In the genomic region with DNA sequence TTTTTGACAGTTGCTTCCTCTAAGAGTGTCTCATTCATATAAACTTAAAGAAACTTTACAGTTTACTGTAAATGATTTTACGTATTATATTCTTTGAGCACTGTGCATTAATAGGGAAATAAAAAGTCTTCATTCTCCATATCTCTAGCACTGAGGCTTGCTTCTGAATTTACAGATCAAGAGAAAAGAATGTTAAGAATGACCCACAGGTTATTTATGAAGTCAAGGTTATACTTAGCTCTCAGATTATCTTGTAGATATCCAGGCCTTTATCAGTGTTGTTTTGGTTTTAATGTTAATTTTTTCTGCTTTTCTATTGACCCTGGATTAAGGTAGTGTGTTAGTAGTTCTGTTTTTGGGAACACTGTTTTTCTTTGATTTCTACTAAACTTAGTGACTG, we compare ENCODE assay signal across 1 cellular context.
TF ChIP-seq lines count a peak whose summit lies in the region.

No MANE protein-coding gene starts in this region.

TF ChIP-seq in GM12878, 131 proteins besides CTCF, POLR2A, EP300 and RAD21:
- no peak for TF ChIP-seq PAX8 (IDR thresholded peaks at IDR 0.05)
- TF ChIP-seq PML (IDR thresholded peaks at IDR 0.05; ENCODE audit: low read length): no peak
- no peak for TF ChIP-seq GABPA (IDR thresholded peaks at IDR 0.05; ENCODE audit: low read depth)
- no peak for TF ChIP-seq NBN (IDR thresholded peaks at IDR 0.05)
- TF ChIP-seq HDGF (IDR thresholded peaks at IDR 0.05): no peak
- TF ChIP-seq, protein P1, sequence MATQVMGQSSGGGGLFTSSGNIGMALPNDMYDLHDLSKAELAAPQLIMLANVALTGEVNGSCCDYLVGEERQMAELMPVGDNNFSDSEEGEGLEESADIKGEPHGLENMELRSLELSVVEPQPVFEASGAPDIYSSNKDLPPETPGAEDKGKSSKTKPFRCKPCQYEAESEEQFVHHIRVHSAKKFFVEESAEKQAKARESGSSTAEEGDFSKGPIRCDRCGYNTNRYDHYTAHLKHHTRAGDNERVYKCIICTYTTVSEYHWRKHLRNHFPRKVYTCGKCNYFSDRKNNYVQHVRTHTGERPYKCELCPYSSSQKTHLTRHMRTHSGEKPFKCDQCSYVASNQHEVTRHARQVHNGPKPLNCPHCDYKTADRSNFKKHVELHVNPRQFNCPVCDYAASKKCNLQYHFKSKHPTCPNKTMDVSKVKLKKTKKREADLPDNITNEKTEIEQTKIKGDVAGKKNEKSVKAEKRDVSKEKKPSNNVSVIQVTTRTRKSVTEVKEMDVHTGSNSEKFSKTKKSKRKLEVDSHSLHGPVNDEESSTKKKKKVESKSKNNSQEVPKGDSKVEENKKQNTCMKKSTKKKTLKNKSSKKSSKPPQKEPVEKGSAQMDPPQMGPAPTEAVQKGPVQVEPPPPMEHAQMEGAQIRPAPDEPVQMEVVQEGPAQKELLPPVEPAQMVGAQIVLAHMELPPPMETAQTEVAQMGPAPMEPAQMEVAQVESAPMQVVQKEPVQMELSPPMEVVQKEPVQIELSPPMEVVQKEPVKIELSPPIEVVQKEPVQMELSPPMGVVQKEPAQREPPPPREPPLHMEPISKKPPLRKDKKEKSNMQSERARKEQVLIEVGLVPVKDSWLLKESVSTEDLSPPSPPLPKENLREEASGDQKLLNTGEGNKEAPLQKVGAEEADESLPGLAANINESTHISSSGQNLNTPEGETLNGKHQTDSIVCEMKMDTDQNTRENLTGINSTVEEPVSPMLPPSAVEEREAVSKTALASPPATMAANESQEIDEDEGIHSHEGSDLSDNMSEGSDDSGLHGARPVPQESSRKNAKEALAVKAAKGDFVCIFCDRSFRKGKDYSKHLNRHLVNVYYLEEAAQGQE (IDR thresholded peaks at IDR 0.05; ENCODE audit: low read depth, low read length): no peak
- no peak for TF ChIP-seq SMAD5 (IDR thresholded peaks at IDR 0.05; ENCODE audit: low read depth)
- TF ChIP-seq BACH1 (IDR thresholded peaks at IDR 0.05; ENCODE audit: borderline replicate concordance): no peak
- TF ChIP-seq, protein P2, sequence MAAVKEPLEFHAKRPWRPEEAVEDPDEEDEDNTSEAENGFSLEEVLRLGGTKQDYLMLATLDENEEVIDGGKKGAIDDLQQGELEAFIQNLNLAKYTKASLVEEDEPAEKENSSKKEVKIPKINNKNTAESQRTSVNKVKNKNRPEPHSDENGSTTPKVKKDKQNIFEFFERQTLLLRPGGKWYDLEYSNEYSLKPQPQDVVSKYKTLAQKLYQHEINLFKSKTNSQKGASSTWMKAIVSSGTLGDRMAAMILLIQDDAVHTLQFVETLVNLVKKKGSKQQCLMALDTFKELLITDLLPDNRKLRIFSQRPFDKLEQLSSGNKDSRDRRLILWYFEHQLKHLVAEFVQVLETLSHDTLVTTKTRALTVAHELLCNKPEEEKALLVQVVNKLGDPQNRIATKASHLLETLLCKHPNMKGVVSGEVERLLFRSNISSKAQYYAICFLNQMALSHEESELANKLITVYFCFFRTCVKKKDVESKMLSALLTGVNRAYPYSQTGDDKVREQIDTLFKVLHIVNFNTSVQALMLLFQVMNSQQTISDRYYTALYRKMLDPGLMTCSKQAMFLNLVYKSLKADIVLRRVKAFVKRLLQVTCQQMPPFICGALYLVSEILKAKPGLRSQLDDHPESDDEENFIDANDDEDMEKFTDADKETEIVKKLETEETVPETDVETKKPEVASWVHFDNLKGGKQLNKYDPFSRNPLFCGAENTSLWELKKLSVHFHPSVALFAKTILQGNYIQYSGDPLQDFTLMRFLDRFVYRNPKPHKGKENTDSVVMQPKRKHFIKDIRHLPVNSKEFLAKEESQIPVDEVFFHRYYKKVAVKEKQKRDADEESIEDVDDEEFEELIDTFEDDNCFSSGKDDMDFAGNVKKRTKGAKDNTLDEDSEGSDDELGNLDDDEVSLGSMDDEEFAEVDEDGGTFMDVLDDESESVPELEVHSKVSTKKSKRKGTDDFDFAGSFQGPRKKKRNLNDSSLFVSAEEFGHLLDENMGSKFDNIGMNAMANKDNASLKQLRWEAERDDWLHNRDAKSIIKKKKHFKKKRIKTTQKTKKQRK (IDR thresholded peaks at IDR 0.05; ENCODE audit: low read depth, low read length): no peak
- TF ChIP-seq TCF12 (IDR thresholded peaks at IDR 0.05; ENCODE audit: low read depth, low read length): no peak
- no peak for TF ChIP-seq EED (IDR thresholded peaks at IDR 0.05; ENCODE audit: low read depth)
- TF ChIP-seq, protein P3, sequence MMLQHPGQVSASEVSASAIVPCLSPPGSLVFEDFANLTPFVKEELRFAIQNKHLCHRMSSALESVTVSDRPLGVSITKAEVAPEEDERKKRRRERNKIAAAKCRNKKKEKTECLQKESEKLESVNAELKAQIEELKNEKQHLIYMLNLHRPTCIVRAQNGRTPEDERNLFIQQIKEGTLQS (IDR thresholded peaks at IDR 0.05; ENCODE audit: borderline replicate concordance, extremely low read depth, low read depth, low read length): no peak
- TF ChIP-seq KDM1A (IDR thresholded peaks at IDR 0.05; ENCODE audit: borderline replicate concordance): no peak
- TF ChIP-seq SMARCA5 (IDR thresholded peaks at IDR 0.05): no peak
- no peak for TF ChIP-seq RELA (IDR thresholded peaks at IDR 0.05; ENCODE audit: borderline replicate concordance, partially characterized antibody)
- no peak for TF ChIP-seq ESRRA (IDR thresholded peaks at IDR 0.05; ENCODE audit: low read length)
